ENCODE assay signal across 30 cellular contexts in the genomic region with DNA sequence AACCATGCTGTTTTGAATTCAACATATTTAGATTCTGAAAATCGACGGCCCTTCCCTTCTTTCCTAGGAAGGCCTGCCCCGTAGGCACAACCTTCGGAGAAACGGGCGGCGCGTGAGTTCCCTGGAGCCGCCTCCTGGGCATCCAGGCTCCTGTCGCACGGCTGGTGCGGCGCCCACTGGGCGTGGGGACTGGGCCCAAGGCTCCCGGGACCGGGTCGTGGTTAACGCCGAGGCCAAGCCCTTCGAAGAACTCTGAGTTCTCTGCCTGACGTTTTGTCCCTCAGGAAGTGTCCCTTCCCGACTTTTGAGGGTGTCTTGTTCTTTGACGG. TPM values are rescaled to one million over a fixed set of nuclear protein-coding genes. Genes with fewer than 3 reads are reported as not detected.
A peak's percentile ranks its signal among the peaks of the same experiment; 100 is the strongest.
DNase-seq lines count a peak whose midpoint lies in the region; ATAC-seq and TF ChIP-seq lines count a peak whose summit lies in the region.
"Had no signal": no experiment of that assay in that cellular context is flagged by ENCODE, and none has a peak within 500 bp of the region (broad histone marks: within the 10 kb centered on the region; RNA-seq: fewer than 3 reads in every experiment).

No MANE protein-coding gene starts in this region.

- H2AFZ ChIP-seq in GM23338: peak overlapping the region; percentile 54; the same call in 1 of the 2 replicates

- H3K4me1 Mint-ChIP-seq in GM23338: peaks cover 42% of the 10 kb centered on the region

- H3K27ac ChIP-seq in GM23338 (ENCODE audit: low read depth) (no peak overlapping the region), psoas muscle (no peak overlapping the region), Peyer's patch (no peak overlapping the region)
- H3K27ac ChIP-seq: C4-2B, epithelial cell of prostate, neutrophil, RWPE1, SK-N-MC, upper lobe of left lung had no signal

- WGBS in psoas muscle, 3 donors: 65 to 66% (median 65%) methylated on average over 23 of the region's 23 CpGs

- H3K79me2 ChIP-seq in GM23338 (replicated peaks; ENCODE audit: insufficient read depth): no peaks in the 10 kb centered on the region

- ATAC-seq in GM23338 (peak; percentile 6), psoas muscle (no peak), GM21576 (IDR thresholded peaks at IDR 0.05; ENCODE audit: unreplicated experiment) (no peak)

- H3K4me3 ChIP-seq in GM23338 (peak overlapping the region; percentile 40), NT2/D1 (ENCODE audit: insufficient read length, low read depth) (peak overlapping the region; percentile 13), iPS-15b (ENCODE audit: low read depth, low read length) (peak overlapping the region; percentile 53), psoas muscle (peak overlapping the region; percentile 58), Peyer's patch (no peak overlapping the region)

- H3K4me1 ChIP-seq in GM23338 (ENCODE audit: insufficient read depth) (peaks cover 47% of the 10 kb centered on the region), NT2/D1 (ENCODE audit: insufficient read depth, insufficient read length) (no peaks in the 10 kb centered on the region), iPS-15b (ENCODE audit: control insufficient read depth, insufficient read depth, low read length) (peaks cover 3% of the 10 kb centered on the region), psoas muscle (no peaks in the 10 kb centered on the region), Peyer's patch (peaks cover 0 to 22% (median 5%) of the 10 kb centered on the region in 4 donors)
- H3K4me1 ChIP-seq: Caco-2 had no signal

- H3K9ac ChIP-seq in NT2/D1 (ENCODE audit: insufficient read length, low read depth): peak overlapping the region; percentile 23
- no peak overlapping the region for H3K9ac ChIP-seq in iPS-15b (ENCODE audit: low read depth, low read length)

- no peaks in the 10 kb centered on the region for H3K36me3 ChIP-seq in GM23338 (ENCODE audit: insufficient read depth)
- H3K36me3 ChIP-seq in NT2/D1 (ENCODE audit: insufficient read depth, insufficient read length, low read length): no peaks in the 10 kb centered on the region
- no peaks in the 10 kb centered on the region for H3K36me3 ChIP-seq in iPS-15b (ENCODE audit: control insufficient read depth, insufficient read depth, low read length)
- no peaks in the 10 kb centered on the region for H3K36me3 ChIP-seq in psoas muscle (ENCODE audit: insufficient read depth in 1 of 2, low read depth in 1 of 2)
- H3K36me3 ChIP-seq in Peyer's patch: no peaks in the 10 kb centered on the region
- H3K36me3 ChIP-seq: neutrophil, upper lobe of left lung had no signal

- H3K4me2 ChIP-seq in GM23338: peak overlapping the region; percentile 73

- H4K20me1 ChIP-seq in GM23338 (replicated peaks; ENCODE audit: insufficient read depth): peaks cover 16% of the 10 kb centered on the region

- DNase-seq in GM23338 (ENCODE audit: low spot score): peak; percentile 45
- no peak for DNase-seq in NT2/D1 (ENCODE audit: low read depth, low spot score)
- no peak for DNase-seq in psoas muscle
- no peak for DNase-seq in AG08395 (ENCODE audit: low spot score)
- no peak for DNase-seq in activated T-cell treated with anti-CD3 and anti-CD28 coated beads for 4 hours
- DNase-seq in Peyer's patch: no peak
- DNase-seq: activated CD4-positive, alpha-beta T cell treated with anti-CD3 and anti-CD28 coated beads for 36 hours; activated CD8-positive, alpha-beta memory T cell treated with anti-CD3 and anti-CD28 coated beads for 24 hours; activated naive CD4-positive, alpha-beta T cell; activated T-cell treated with anti-CD3 and anti-CD28 coated beads, Interleukin-2, amount 50 U/mL, for 48 hours; Caco-2; cerebellar nuclear complex; DMS79 treated with DMSO at 0.1 percent for 48 hours; GF-D8; Kasumi-1; kidney glomerular epithelial cell; mammary epithelial cell; MV-4-11; NCI-H446 had no signal

- H3K36me3 Mint-ChIP-seq in GM23338 (ENCODE audit: low read depth): no peaks in the 10 kb centered on the region
- H3K36me3 Mint-ChIP-seq: brain had no signal

- TF ChIP-seq CTCF in GM23338 (conservative IDR thresholded peaks at IDR 0.05; ENCODE audit: low read depth in 2 of 2) (no peak), psoas muscle (IDR thresholded peaks at IDR 0.05) (no peak), Peyer's patch (IDR thresholded peaks at IDR 0.05) (no peak)

- peaks cover under 1% of the 10 kb centered on the region; the same call in 1 of the 2 replicates for H3K9me2 ChIP-seq in GM23338 (ENCODE audit: insufficient read depth)

- intact Hi-C loops in psoas muscle (cut with DNase I): loop anchor here (5.0 to 10.0 kb wide), 4 partner anchors 705 to 855 kb away; no protein-coding TSS in a partner anchor

- TF ChIP-seq POLR2A in Peyer's patch (IDR thresholded peaks at IDR 0.05): no peak

- H3K9me3 ChIP-seq in NT2/D1 (ENCODE audit: insufficient read depth, low read length): peaks cover 11% of the 10 kb centered on the region; the same call in 1 of the 2 replicates
- H3K9me3 ChIP-seq in iPS-15b (ENCODE audit: control insufficient read depth, insufficient read depth, low read length): no peaks in the 10 kb centered on the region
- H3K9me3 ChIP-seq in psoas muscle: no peaks in the 10 kb centered on the region
- peaks cover 0 to 5% (median 0%) of the 10 kb centered on the region in 4 donors for H3K9me3 ChIP-seq in Peyer's patch
- H3K9me3 ChIP-seq: Caco-2, neutrophil, upper lobe of left lung had no signal

- H3K27me3 ChIP-seq in GM23338 (ENCODE audit: insufficient read depth): peaks cover 89% of the 10 kb centered on the region
- H3K27me3 ChIP-seq in NT2/D1 (ENCODE audit: insufficient read depth, insufficient read length): peaks cover 33% of the 10 kb centered on the region
- H3K27me3 ChIP-seq in iPS-15b (ENCODE audit: control insufficient read depth, insufficient read depth, low read length): peaks cover 99% of the 10 kb centered on the region
- peaks cover 0 to 27% (median 6%) of the 10 kb centered on the region in 3 donors for H3K27me3 ChIP-seq in psoas muscle (ENCODE audit: insufficient read depth in 3 of 3, low read length in 2 of 3)
- peaks cover 0 to 37% of the 10 kb centered on the region in 2 donors for H3K27me3 ChIP-seq in Peyer's patch

- no peak overlapping the region for H3K27ac Mint-ChIP-seq in GM23338
- H3K27ac Mint-ChIP-seq: activated CD4-positive, alpha-beta T cell treated with anti-CD3 and anti-CD28 coated beads for 36 hours; brain; T-helper 1 cell treated with Interleukin-12 subunit alpha and Interleukin-12 subunit beta and Interleukin-4 antibody, amounts not matched to agents 30 μg/mL and 1 μg/mL, for 36 hours had no signal

- H3F3A ChIP-seq in GM23338 (replicated peaks; ENCODE audit: low read depth): peaks cover 12% of the 10 kb centered on the region; the same call in 1 of the 2 replicates

- H3K9me3 Mint-ChIP-seq in GM23338: no peaks in the 10 kb centered on the region; the same call in 2 of the 3 replicates

- peak overlapping the region; percentile 66 for H3K4me3 Mint-ChIP-seq in GM23338
- H3K4me3 Mint-ChIP-seq: activated CD4-positive, alpha-beta T cell treated with anti-CD3 and anti-CD28 coated beads for 36 hours; T-helper 1 cell treated with Interleukin-12 subunit alpha and Interleukin-12 subunit beta and Interleukin-4 antibody, amounts not matched to agents 30 μg/mL and 1 μg/mL, for 36 hours had no signal

- H3K27me3 Mint-ChIP-seq in GM23338 (ENCODE audit: insufficient read depth, low read depth, poor library complexity): peaks cover 83% of the 10 kb centered on the region

TF ChIP-seq in GM23338, 12 proteins besides CTCF, POLR2A, EP300 and RAD21 (continues in another document):
- TF ChIP-seq EZH2 (IDR thresholded peaks at IDR 0.05; ENCODE audit: low read depth, unreplicated experiment): peak; percentile 98

RNA-seq across cellular contexts. Expression of gene TBX15, which starts 19.2 kb away (rescaled TPM):
- 0.21 TPM in 1 of 2 replicates, not detected in the other for total RNA-seq in GM23338 (2014; rRNA removed; shearing (Covaris generic))
- polyA plus RNA-seq in GM23338 (2016; fragmentation: Nextera tagmentation; extraction: Ambion mirVana) (not detected in 2 replicates), psoas muscle (100 to 1,000 TPM in 1 of 3 donors, 10 to 100 TPM in 2; 37.0 to 105 (median 53.8) TPM)
- total RNA-seq in psoas muscle (100 to 1,000 TPM in 3 of 4 donors, 10 to 100 TPM in 1; 62.5 to 220 (median 143) TPM), Peyer's patch (1 to 10 TPM in 1 of 4 donors, under 1 TPM in 1, not detected in 2; 0.40 to 3.3 TPM)
- total RNA-seq: activated CD4-positive, alpha-beta T cell treated with anti-CD3 and anti-CD28 coated beads for 36 hours had no signal
- polyA plus RNA-seq: AG04450 had no signal

Comparison
In these comparisons a context has a peak if more than half of its experiments do, and no peak if none do; other contexts are left out.
1. H3K4me3 ChIP-seq: peak in GM23338 (single experiment), NT2/D1 (single experiment), iPS-15b (single experiment) and psoas muscle (single experiment); none in Peyer's patch (0 of 4).
2. RNA of gene TBX15, which starts 19.2 kb away (total RNA-seq): 62.5 to 220 TPM in psoas muscle; 0.40 to 3.3 TPM in Peyer's patch and 0.21 TPM in GM23338; every median in the first group is over 10 times any median in the second.